Comparison of ENCODE assay signal across 21 cellular contexts in the genomic region with DNA sequence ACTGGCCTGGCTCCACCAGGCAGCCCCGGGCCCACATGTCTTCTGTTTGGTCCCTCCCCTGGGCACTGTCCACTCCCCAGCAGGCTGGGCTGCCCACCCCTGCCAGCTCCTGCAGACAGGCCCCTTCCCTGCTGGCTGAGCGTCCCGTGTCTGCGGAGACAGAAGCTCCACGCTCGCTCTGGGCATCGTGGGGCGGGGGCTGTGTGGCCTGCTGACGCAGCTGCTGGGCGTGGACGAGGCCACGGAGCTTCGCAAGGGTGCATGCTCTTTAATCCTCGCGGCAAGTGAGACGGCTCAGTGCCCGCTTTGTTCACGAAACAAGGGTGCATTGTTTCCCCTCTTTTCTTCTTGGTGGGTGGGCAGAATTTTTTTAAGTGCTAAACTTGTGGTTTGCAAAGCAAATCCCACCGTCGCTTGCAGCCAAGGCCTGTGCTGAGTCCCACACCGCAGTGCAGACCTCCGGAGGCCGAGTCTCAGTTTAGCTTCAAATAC.
DNase-seq lines count a peak whose midpoint lies in the region; ATAC-seq and TF ChIP-seq lines count a peak whose summit lies in the region.
"Had no signal": no experiment of that assay in that cellular context is flagged by ENCODE, and none has a peak within 500 bp of the region (broad histone marks: within the 10 kb centered on the region; RNA-seq: fewer than 3 reads in every experiment).

No MANE protein-coding gene starts in this region.

- WGBS in stomach, 5 donors: 66 to 75% (median 69%) methylated on average over 22 to 23 of the region's 23 CpGs
- WGBS in testis, 2 donors: 85 to 91% methylated on average over 15 to 23 of the region's 23 CpGs

- H3K9me3 ChIP-seq in SJSA1 (replicated peaks): no peaks in the 10 kb centered on the region
- H3K9me3 ChIP-seq in stomach: no peaks in the 10 kb centered on the region
- H3K9me3 ChIP-seq in testis: no peaks in the 10 kb centered on the region
- H3K9me3 ChIP-seq: ascending aorta, right lobe of liver had no signal

- H3K4me3 ChIP-seq in SJSA1: no peak overlapping the region
- H3K4me3 ChIP-seq in stomach: no peak overlapping the region
- H3K4me3 ChIP-seq in testis: no peak overlapping the region
- H3K4me3 ChIP-seq: ascending aorta, coronary artery, right lobe of liver had no signal

- peaks cover 0 to 9% of the 10 kb centered on the region in 2 donors for H3K9me3 Mint-ChIP-seq in natural killer cell
- H3K9me3 Mint-ChIP-seq: activated naive CD4-positive, alpha-beta T cell treated with anti-CD3 and anti-CD28 coated beads for 36 hours; type B pancreatic cell had no signal

- intact Hi-C loops in natural killer cell (cut with micrococcal nuclease) (no loop called here), stomach (cut with DNase I; ENCODE audit: low total_unique reads) (no loop called here), testis (cut with DNase I; ENCODE audit: low total_unique reads) (no loop called here)

- DNase-seq in SJSA1 (ENCODE audit: low read depth in 1 of 2, low spot score in 2 of 2): peak; percentile 79 to 81
- peak; percentile 42 for DNase-seq in epidermal melanocyte (ENCODE audit: insufficient read length, low spot score)
- DNase-seq in natural killer cell: peak; percentile 3
- DNase-seq in stomach: peak; percentile 16
- no peak for DNase-seq in DMS153 (lab: John Stamatoyannopoulos, UW)
- no peak for DNase-seq in testis
- DNase-seq: activated naive CD4-positive, alpha-beta T cell treated with anti-CD3 and anti-CD28 coated beads for 36 hours; AML-193; Karpas-422; NCI-H1105; NCI-H510A treated with DMSO at 0.1 percent for 48 hours; SHP77; stimulated activated naive CD4-positive, alpha-beta T cell; T-helper 1 cell had no signal

- peaks cover 0 to 3% of the 10 kb centered on the region in 2 donors for H3K27me3 Mint-ChIP-seq in natural killer cell (ENCODE audit: low read depth in 2 of 2)

- TF ChIP-seq POLR2A in stomach (IDR thresholded peaks at IDR 0.05): no peak
- no peak for TF ChIP-seq POLR2A in testis (IDR thresholded peaks at IDR 0.05)

- ATAC-seq in natural killer cell: no peak
- no peak for ATAC-seq in HG03097 (IDR thresholded peaks at IDR 0.05; ENCODE audit: low FRiP score, unreplicated experiment)
- no peak for ATAC-seq in HG02610 (IDR thresholded peaks at IDR 0.05; ENCODE audit: unreplicated experiment)
- ATAC-seq: right lobe of liver had no signal

- peak overlapping the region; percentile 45 for H3K27ac ChIP-seq in SJSA1
- H3K27ac ChIP-seq in stomach: no peak overlapping the region
- no peak overlapping the region for H3K27ac ChIP-seq in testis
- H3K27ac ChIP-seq: ascending aorta, coronary artery, right lobe of liver, VCaP had no signal

- no peaks in the 10 kb centered on the region for H3K36me3 Mint-ChIP-seq in natural killer cell
- H3K36me3 Mint-ChIP-seq: type B pancreatic cell had no signal

- peaks cover 22% of the 10 kb centered on the region for H3K4me1 ChIP-seq in SJSA1 (replicated peaks)
- no peaks in the 10 kb centered on the region for H3K4me1 ChIP-seq in stomach
- no peaks in the 10 kb centered on the region for H3K4me1 ChIP-seq in testis
- H3K4me1 ChIP-seq: ascending aorta, right lobe of liver had no signal

- H3K27ac Mint-ChIP-seq in natural killer cell: no peak overlapping the region
- H3K27ac Mint-ChIP-seq: activated naive CD4-positive, alpha-beta T cell treated with anti-CD3 and anti-CD28 coated beads for 36 hours; type B pancreatic cell had no signal

- H3K36me3 ChIP-seq in SJSA1 (no peaks in the 10 kb centered on the region), stomach (no peaks in the 10 kb centered on the region), testis (ENCODE audit: low read depth, missing control alignments) (no peaks in the 10 kb centered on the region)
- H3K36me3 ChIP-seq: ascending aorta, right lobe of liver had no signal

- H3K4me3 Mint-ChIP-seq in natural killer cell: no peak overlapping the region
- H3K4me3 Mint-ChIP-seq: activated naive CD4-positive, alpha-beta T cell treated with anti-CD3 and anti-CD28 coated beads for 36 hours; type B pancreatic cell had no signal

- H3K27me3 ChIP-seq in SJSA1 (replicated peaks): no peaks in the 10 kb centered on the region
- H3K27me3 ChIP-seq in stomach: peaks cover 0 to 60% (median 9%) of the 10 kb centered on the region in 3 donors
- H3K27me3 ChIP-seq in testis: no peaks in the 10 kb centered on the region
- H3K27me3 ChIP-seq: ascending aorta, right lobe of liver had no signal

- H3K4me1 Mint-ChIP-seq in natural killer cell: peaks cover 0 to 4% of the 10 kb centered on the region in 2 donors

- TF ChIP-seq EP300 in stomach (IDR thresholded peaks at IDR 0.05): no peak

- TF ChIP-seq CTCF in natural killer cell (IDR thresholded peaks at IDR 0.05) (no peak), stomach (IDR thresholded peaks at IDR 0.05) (no peak), testis (IDR thresholded peaks at IDR 0.05) (no peak)

Comparison
In these comparisons a context has a peak if more than half of its experiments do, and no peak if none do; other contexts are left out.
1. DNase-seq: peak in SJSA1 (2 of 2), epidermal melanocyte (single experiment), natural killer cell (single experiment) and stomach (single experiment); none in DMS153 (single experiment) and testis (single experiment).